ENCODE assay signal across 1 cellular context in genomic region chr22:50672471-50673230, GRCh38.
TF ChIP-seq lines count a peak whose summit lies in the region.

Gene SHANK3 (plus strand): TSS chr22:50672823.

TF ChIP-seq in HEK293, 187 proteins besides CTCF, POLR2A, EP300 and RAD21 (continued from another document):
- TF ChIP-seq, protein P1, sequence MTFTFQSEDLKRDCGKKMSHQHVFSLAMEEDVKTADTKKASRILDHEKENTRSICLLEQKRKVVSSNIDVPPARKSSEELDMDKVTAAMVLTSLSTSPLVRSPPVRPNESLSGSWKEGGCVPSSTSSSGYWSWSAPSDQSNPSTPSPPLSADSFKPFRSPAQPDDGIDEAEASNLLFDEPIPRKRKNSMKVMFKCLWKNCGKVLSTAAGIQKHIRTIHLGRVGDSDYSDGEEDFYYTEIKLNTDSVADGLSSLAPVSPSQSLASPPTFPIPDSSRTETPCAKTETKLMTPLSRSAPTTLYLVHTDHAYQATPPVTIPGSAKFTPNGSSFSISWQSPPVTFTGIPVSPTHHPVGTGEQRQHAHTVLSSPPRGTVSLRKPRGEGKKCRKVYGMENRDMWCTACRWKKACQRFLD (tag by site-specific recombination; IDR thresholded peaks at IDR 0.05), result no peak
- TF ChIP-seq, protein P2, sequence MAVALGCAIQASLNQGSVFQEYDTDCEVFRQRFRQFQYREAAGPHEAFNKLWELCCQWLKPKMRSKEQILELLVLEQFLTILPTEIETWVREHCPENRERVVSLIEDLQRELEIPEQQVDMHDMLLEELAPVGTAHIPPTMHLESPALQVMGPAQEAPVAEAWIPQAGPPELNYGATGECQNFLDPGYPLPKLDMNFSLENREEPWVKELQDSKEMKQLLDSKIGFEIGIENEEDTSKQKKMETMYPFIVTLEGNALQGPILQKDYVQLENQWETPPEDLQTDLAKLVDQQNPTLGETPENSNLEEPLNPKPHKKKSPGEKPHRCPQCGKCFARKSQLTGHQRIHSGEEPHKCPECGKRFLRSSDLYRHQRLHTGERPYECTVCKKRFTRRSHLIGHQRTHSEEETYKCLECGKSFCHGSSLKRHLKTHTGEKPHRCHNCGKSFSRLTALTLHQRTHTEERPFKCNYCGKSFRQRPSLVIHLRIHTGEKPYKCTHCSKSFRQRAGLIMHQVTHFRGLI (tag by site-specific recombination; IDR thresholded peaks at IDR 0.05), result no peak
- no peak for TF ChIP-seq ZNF561 (tag by site-specific recombination; IDR thresholded peaks at IDR 0.05; ENCODE audit: borderline replicate concordance)
- no peak for TF ChIP-seq ZNF623 (tag by site-specific recombination; IDR thresholded peaks at IDR 0.05)
- TF ChIP-seq ZBTB26 (tag by site-specific recombination; optimal IDR thresholded peaks at IDR 0.05), result no peak
- TF ChIP-seq ZXDB (tag by site-specific recombination; IDR thresholded peaks at IDR 0.05), result no peak
- TF ChIP-seq WT1 (tag by site-specific recombination; IDR thresholded peaks at IDR 0.05), result peak; percentile 66
- TF ChIP-seq, protein P3, sequence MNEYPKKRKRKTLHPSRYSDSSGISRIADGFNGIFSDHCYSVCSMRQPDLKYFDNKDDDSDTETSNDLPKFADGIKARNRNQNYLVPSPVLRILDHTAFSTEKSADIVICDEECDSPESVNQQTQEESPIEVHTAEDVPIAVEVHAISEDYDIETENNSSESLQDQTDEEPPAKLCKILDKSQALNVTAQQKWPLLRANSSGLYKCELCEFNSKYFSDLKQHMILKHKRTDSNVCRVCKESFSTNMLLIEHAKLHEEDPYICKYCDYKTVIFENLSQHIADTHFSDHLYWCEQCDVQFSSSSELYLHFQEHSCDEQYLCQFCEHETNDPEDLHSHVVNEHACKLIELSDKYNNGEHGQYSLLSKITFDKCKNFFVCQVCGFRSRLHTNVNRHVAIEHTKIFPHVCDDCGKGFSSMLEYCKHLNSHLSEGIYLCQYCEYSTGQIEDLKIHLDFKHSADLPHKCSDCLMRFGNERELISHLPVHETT (tag by site-specific recombination; IDR thresholded peaks at IDR 0.05), result no peak
- TF ChIP-seq ZNF155 (tag by site-specific recombination; IDR thresholded peaks at IDR 0.05), result no peak
- no peak for TF ChIP-seq ZNF138 (tag by site-specific recombination; IDR thresholded peaks at IDR 0.05; ENCODE audit: borderline replicate concordance)
- TF ChIP-seq ZNF324 (tag by site-specific recombination; IDR thresholded peaks at IDR 0.05), result no peak
- no peak for TF ChIP-seq YY2 (tag by site-specific recombination; IDR thresholded peaks at IDR 0.05)
- TF ChIP-seq, protein P4, sequence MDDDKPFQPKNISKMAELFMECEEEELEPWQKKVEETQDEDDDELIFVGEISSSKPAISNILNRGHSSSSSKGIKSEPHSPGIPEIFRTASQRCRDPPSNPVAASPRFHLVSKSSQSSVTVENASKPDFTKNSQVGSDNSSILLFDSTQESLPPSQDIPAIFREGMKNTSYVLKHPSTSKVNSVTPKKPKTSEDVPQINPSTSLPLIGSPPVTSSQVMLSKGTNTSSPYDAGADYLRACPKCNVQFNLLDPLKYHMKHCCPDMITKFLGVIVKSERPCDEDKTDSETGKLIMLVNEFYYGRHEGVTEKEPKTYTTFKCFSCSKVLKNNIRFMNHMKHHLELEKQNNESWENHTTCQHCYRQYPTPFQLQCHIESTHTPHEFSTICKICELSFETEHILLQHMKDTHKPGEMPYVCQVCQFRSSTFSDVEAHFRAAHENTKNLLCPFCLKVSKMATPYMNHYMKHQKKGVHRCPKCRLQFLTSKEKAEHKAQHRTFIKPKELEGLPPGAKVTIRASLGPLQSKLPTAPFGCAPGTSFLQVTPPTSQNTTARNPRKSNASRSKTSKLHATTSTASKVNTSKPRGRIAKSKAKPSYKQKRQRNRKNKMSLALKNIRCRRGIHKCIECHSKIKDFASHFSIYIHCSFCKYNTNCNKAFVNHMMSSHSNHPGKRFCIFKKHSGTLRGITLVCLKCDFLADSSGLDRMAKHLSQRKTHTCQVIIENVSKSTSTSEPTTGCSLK (tag by site-specific recombination; IDR thresholded peaks at IDR 0.05), result no peak
- no peak for TF ChIP-seq KLF8 (tag by site-specific recombination; IDR thresholded peaks at IDR 0.05)
- TF ChIP-seq ZNF600 (tag by site-specific recombination; IDR thresholded peaks at IDR 0.05), result peak; percentile 60; the same call in 1 of the 2 replicates
- TF ChIP-seq SP2 (tag by site-specific recombination; IDR thresholded peaks at IDR 0.05), result peak; percentile 15; the same call in 1 of the 2 replicates
- no peak for TF ChIP-seq ZNF157 (tag by site-specific recombination; IDR thresholded peaks at IDR 0.05)
- TF ChIP-seq SCRT2 (tag by site-specific recombination; IDR thresholded peaks at IDR 0.05), result no peak
- no peak for TF ChIP-seq ZNF776 (tag by site-specific recombination; IDR thresholded peaks at IDR 0.05; ENCODE audit: borderline replicate concordance)
- TF ChIP-seq ZNF529 (tag by site-specific recombination; IDR thresholded peaks at IDR 0.05; ENCODE audit: insufficient replicate concordance), result no peak
- no peak for TF ChIP-seq ZNF777 (tag by site-specific recombination; IDR thresholded peaks at IDR 0.05; ENCODE audit: borderline replicate concordance)
- TF ChIP-seq PBX3 (CRISPR knock-in tag; IDR thresholded peaks at IDR 0.05), result no peak
- TF ChIP-seq IKZF3 (tag by site-specific recombination; IDR thresholded peaks at IDR 0.05), result no peak
TF ChIP-seq in HEK293: peak in this region for 6.
